In the genomic region with DNA sequence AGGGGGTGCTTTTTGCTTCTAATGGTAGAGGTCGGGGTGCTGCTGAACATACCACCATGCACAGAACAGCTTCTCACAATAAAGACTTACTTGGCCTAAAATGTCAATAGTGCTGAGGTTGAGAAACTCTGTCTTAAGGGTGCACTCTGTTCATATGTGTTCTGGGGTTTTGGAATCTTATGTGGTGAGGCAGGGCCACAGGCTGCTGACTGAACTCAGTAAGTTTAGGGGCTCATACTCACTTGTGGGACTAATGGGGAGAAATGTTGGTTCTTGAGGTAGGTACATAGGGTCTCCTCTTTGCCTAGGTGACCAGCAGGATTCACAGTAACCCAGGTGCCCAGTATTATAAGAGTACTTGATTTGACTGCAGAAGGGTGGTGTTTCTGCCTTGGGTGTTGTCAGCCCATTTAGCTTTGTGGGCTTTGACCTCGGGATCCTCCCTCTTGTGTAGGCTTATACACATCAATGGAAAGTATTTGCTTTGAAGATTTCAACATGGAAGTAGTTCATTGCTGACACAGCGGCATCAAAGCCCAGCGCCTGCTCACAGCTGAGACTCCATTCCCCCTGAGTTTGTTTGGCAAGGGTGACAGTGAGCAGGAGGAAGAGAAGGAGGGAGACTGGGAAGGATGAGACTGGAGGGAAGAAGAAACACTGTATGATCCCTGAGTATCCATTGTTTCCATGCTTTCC, we compare ENCODE assay signal across 14 cellular contexts. TPM values are rescaled to one million over a fixed set of nuclear protein-coding genes. Genes with fewer than 3 reads are reported as not detected.
DNase-seq lines count a peak whose midpoint lies in the region; ATAC-seq and TF ChIP-seq lines count a peak whose summit lies in the region.
"Had no signal": no experiment of that assay in that cellular context is flagged by ENCODE, and none has a peak within 500 bp of the region (broad histone marks: within the 10 kb centered on the region; RNA-seq: fewer than 3 reads in every experiment).

No MANE protein-coding gene starts in this region.

- no peaks in the 10 kb centered on the region for H3K27me3 Mint-ChIP-seq in CD4-positive, alpha-beta T cell
- peaks cover 2% of the 10 kb centered on the region for H3K27me3 Mint-ChIP-seq in nephron progenitor cell (ENCODE audit: low read depth, poor library complexity)

- TF ChIP-seq CTCF in CD4-positive, alpha-beta T cell (IDR thresholded peaks at IDR 0.05): no peak
- no peak for TF ChIP-seq CTCF in nephron progenitor cell (IDR thresholded peaks at IDR 0.05)

- no peaks in the 10 kb centered on the region for H3K9me3 ChIP-seq in CD4-positive, alpha-beta T cell (ENCODE audit: control insufficient read depth, low read length)

- H3K9me3 Mint-ChIP-seq in CD4-positive, alpha-beta T cell: no peaks in the 10 kb centered on the region
- H3K9me3 Mint-ChIP-seq in nephron progenitor cell: peaks cover 7% of the 10 kb centered on the region

- H3K4me1 Mint-ChIP-seq in CD4-positive, alpha-beta T cell (ENCODE audit: low read depth): peaks cover 72% of the 10 kb centered on the region
- H3K4me1 Mint-ChIP-seq in nephron progenitor cell: peaks cover 46% of the 10 kb centered on the region

- peak overlapping the region; percentile 87 for H3K27ac Mint-ChIP-seq in CD4-positive, alpha-beta T cell
- peak overlapping the region; percentile 40 for H3K27ac Mint-ChIP-seq in nephron progenitor cell

- peak overlapping the region; percentile 44 for H3K27ac ChIP-seq in CD4-positive, alpha-beta T cell (ENCODE audit: low read depth, low read length)

- CTCF ChIA-PET in CD4-positive, alpha-beta T cell (lab: Charles Lee): interaction anchor here (1.3 to 23.0 kb wide), 3 partner anchors 9 to 47 kb away, joined by 3 to 278 read pairs (median 4); partner anchors contain the start of gene SLC7A6

- no peak overlapping the region for H3K4me3 ChIP-seq in Jurkat, Clone E6-1 (ENCODE audit: low read length)

- H3K36me3 Mint-ChIP-seq in CD4-positive, alpha-beta T cell (ENCODE audit: low read depth): peaks cover 69% of the 10 kb centered on the region
- H3K36me3 Mint-ChIP-seq in nephron progenitor cell (ENCODE audit: low read depth): peaks cover 24% of the 10 kb centered on the region

- H3K27me3 ChIP-seq in CD4-positive, alpha-beta T cell (ENCODE audit: control insufficient read depth, insufficient read depth, low read length): no peaks in the 10 kb centered on the region

- POLR2A ChIA-PET in CD4-positive, alpha-beta T cell (lab: Charles Lee): interaction anchor here (2.2 to 14.1 kb wide), 3 partner anchors 9 to 30 kb away, joined by 7 to 271 read pairs (median 151); partner anchors contain the start of genes PRMT7, SLC7A6 and SLC7A6OS

- peak; percentile 61 for ATAC-seq in CD4-positive, alpha-beta T cell (ENCODE audit: poor library complexity)
- ATAC-seq in GM18858 (IDR thresholded peaks at IDR 0.05; ENCODE audit: unreplicated experiment) (no peak), GM19351 (IDR thresholded peaks at IDR 0.05; ENCODE audit: unreplicated experiment) (no peak), GM19395 (IDR thresholded peaks at IDR 0.05; ENCODE audit: unreplicated experiment) (no peak)

- intact Hi-C loops in CD4-positive, alpha-beta T cell (cut with DNase I, micrococcal nuclease): no loop called here

- peak overlapping the region; percentile 87 for H3K4me3 Mint-ChIP-seq in CD4-positive, alpha-beta T cell
- no peak overlapping the region for H3K4me3 Mint-ChIP-seq in nephron progenitor cell

- DNase-seq in CD4-positive, alpha-beta T cell: peak in 4 of 10 experiments; percentile 28 to 40 (median 32)
- peak; percentile 67 for DNase-seq in Jurkat, Clone E6-1 (ENCODE audit: low read depth, low spot score)
- peak; percentile 22 for DNase-seq in activated naive CD4-positive, alpha-beta T cell treated with anti-CD3 and anti-CD28 coated beads, Interleukin-2, amount 50 U/mL, for 16 hours
- DNase-seq in nephron progenitor cell: no peak
- DNase-seq: activated CD4-positive, CD25-positive, alpha-beta regulatory T cell; amygdala; Calu3; NCI-H1436; NCI-H82; SHP77 treated with DMSO at 0.1 percent for 48 hours had no signal

RNA-seq across cellular contexts. Expression of gene SLC7A6, which starts 17.2 kb away (rescaled TPM):
- total RNA-seq in CD4-positive, alpha-beta T cell: 100 to 1,000 TPM; 187 to 197 TPM
- polyA plus RNA-seq in Jurkat, Clone E6-1 (2012; ENCODE audit: insufficient read depth, insufficient read length): 31.2 TPM

RNA-seq across cellular contexts. Expression of gene SLC7A6OS, which starts 29.2 kb away (rescaled TPM):
- 10 to 100 TPM; 29.0 to 32.1 TPM for total RNA-seq in CD4-positive, alpha-beta T cell
- polyA plus RNA-seq in Jurkat, Clone E6-1 (2012; ENCODE audit: insufficient read depth, insufficient read length): 16.5 TPM

RNA-seq across cellular contexts. Expression of gene PRMT7, which starts 29.3 kb away (rescaled TPM):
- total RNA-seq in CD4-positive, alpha-beta T cell: 10 to 100 TPM; 46.3 to 51.0 TPM
- 76.6 TPM for polyA plus RNA-seq in Jurkat, Clone E6-1 (2012; ENCODE audit: insufficient read depth, insufficient read length)

RNA-seq across cellular contexts. Expression of gene PLA2G15, which starts 36.3 kb away (rescaled TPM):
- total RNA-seq in CD4-positive, alpha-beta T cell: 1 to 10 TPM; 4.3 to 4.7 TPM
- 6.6 TPM for polyA plus RNA-seq in Jurkat, Clone E6-1 (2012; ENCODE audit: insufficient read depth, insufficient read length)

RNA-seq across cellular contexts. Expression of gene ESRP2, which starts 45.6 kb away (rescaled TPM):
- total RNA-seq in CD4-positive, alpha-beta T cell: not detected
- polyA plus RNA-seq in Jurkat, Clone E6-1 (2012; ENCODE audit: insufficient read depth, insufficient read length): not detected
- total RNA-seq: H4 had no signal
